32 cellular contexts compared by ENCODE assay signal in genomic region chr6:25450469-25451198, GRCh38.
DNase-seq lines count a peak whose midpoint lies in the region; ATAC-seq and TF ChIP-seq lines count a peak whose summit lies in the region.
"Had no signal": no experiment of that assay in that cellular context is flagged by ENCODE, and none has a peak within 500 bp of the region (broad histone marks: within the 10 kb centered on the region; RNA-seq: fewer than 3 reads in every experiment).

No MANE protein-coding gene starts in this region.

- no TSS peak for BruUV-seq in PC-9 (replicated peaks; lab: Mats Ljungman, UMichigan)

- no peak overlapping the region for H2AFZ ChIP-seq in PC-9
- H2AFZ ChIP-seq: GM23248 had no signal

- H3K27ac Mint-ChIP-seq in endothelial cell (ENCODE audit: unreplicated experiment) (peak overlapping the region; percentile 49), progenitor cell of endocrine pancreas (peak overlapping the region; percentile 60)
- H3K27ac Mint-ChIP-seq: activated CD4-positive, alpha-beta memory T cell treated with anti-CD3 and anti-CD28 coated beads for 36 hours; activated naive CD8-positive, alpha-beta T cell treated with anti-CD3 and anti-CD28 coated beads, Interleukin-2, amount 50 U/mL, for 24 hours; activated T-cell treated with anti-CD3 and anti-CD28 coated beads, Interleukin-2, amount 50 U/mL, for 72 hours; HFFc6; nephron progenitor cell; stimulated activated naive B cell treated with anti-CD40 and anti-IgM and Interleukin-4, amounts not matched to agents 10 μg/mL and 1 μg/mL and 100 μg/mL, for 72 hours had no signal

- peaks cover 1% of the 10 kb centered on the region for H3K27me3 Mint-ChIP-seq in endothelial cell (ENCODE audit: unreplicated experiment)
- no peaks in the 10 kb centered on the region for H3K27me3 Mint-ChIP-seq in progenitor cell of endocrine pancreas
- H3K27me3 Mint-ChIP-seq: activated CD4-positive, alpha-beta memory T cell treated with anti-CD3 and anti-CD28 coated beads for 36 hours; activated naive CD8-positive, alpha-beta T cell treated with anti-CD3 and anti-CD28 coated beads, Interleukin-2, amount 50 U/mL, for 24 hours; CD4-positive, CD25-positive, alpha-beta regulatory T cell; central memory CD8-positive, alpha-beta T cell; stimulated activated naive B cell treated with anti-CD40 and anti-IgM and Interleukin-4, amounts not matched to agents 10 μg/mL and 1 μg/mL and 100 μg/mL, for 72 hours had no signal

- no peak overlapping the region for H3K4me3 ChIP-seq in PC-9
- H3K4me3 ChIP-seq: GM23248, ovary had no signal

- H3K4me2 ChIP-seq in PC-9 = no peak overlapping the region
- H3K4me2 ChIP-seq: KMS-11, SK-N-SH had no signal

- H3K9me3 Mint-ChIP-seq in endothelial cell (ENCODE audit: unreplicated experiment) (no peaks in the 10 kb centered on the region), progenitor cell of endocrine pancreas (ENCODE audit: low read depth) (peaks cover 3% of the 10 kb centered on the region)
- H3K9me3 Mint-ChIP-seq: central memory CD8-positive, alpha-beta T cell; HFFc6 had no signal

- no peaks in the 10 kb centered on the region for H3K9me2 ChIP-seq in PC-9 (ENCODE audit: insufficient read depth)
- H3K9me2 ChIP-seq: SK-N-SH had no signal

- H3K36me3 Mint-ChIP-seq in endothelial cell (ENCODE audit: low read depth, unreplicated experiment) (peaks cover 15% of the 10 kb centered on the region), progenitor cell of endocrine pancreas (ENCODE audit: insufficient read depth) (peaks cover 27% of the 10 kb centered on the region)
- H3K36me3 Mint-ChIP-seq: CD4-positive, CD25-positive, alpha-beta regulatory T cell had no signal

- no peaks in the 10 kb centered on the region for H3F3A ChIP-seq in PC-9 (ENCODE audit: insufficient read depth, low read depth)

- peaks cover 33% of the 10 kb centered on the region for H3K4me1 Mint-ChIP-seq in endothelial cell (ENCODE audit: unreplicated experiment)
- peaks cover 9% of the 10 kb centered on the region for H3K4me1 Mint-ChIP-seq in progenitor cell of endocrine pancreas (ENCODE audit: low read depth)

- POLR2A ChIA-PET in PC-9 (lab: Charles Lee; ENCODE audit: unreplicated experiment) = no interaction called here

- no peaks in the 10 kb centered on the region for H3K36me3 ChIP-seq in PC-9 (ENCODE audit: low read depth)
- H3K36me3 ChIP-seq: heart left ventricle, ovary had no signal

- ATAC-seq in GM18502 (IDR thresholded peaks at IDR 0.05; ENCODE audit: poor library complexity, unreplicated experiment) = no peak
- ATAC-seq: activated CD4-positive, CD25-positive, alpha-beta regulatory T cell treated with anti-CD3 and anti-CD28 coated beads, Interleukin-2, amount 50 U/mL, for 24 hours; activated naive CD8-positive, alpha-beta T cell treated with anti-CD3 and anti-CD28 coated beads, Interleukin-2, amount 50 U/mL, for 24 hours; activated T-cell treated with anti-CD3 and anti-CD28 coated beads, Interleukin-2, amount 50 U/mL, for 72 hours; heart left ventricle; stimulated activated naive B cell treated with anti-CD40 and anti-IgM and Interleukin-4, amounts not matched to agents 10 μg/mL and 1 μg/mL and 100 μg/mL, for 72 hours had no signal

- no peaks in the 10 kb centered on the region for H3K4me1 ChIP-seq in PC-9 (replicated peaks; ENCODE audit: insufficient read depth)

- H4K20me1 ChIP-seq in PC-9 (ENCODE audit: insufficient read depth) = no peaks in the 10 kb centered on the region

- intact Hi-C loops in PC-9 (cut with micrococcal nuclease; ENCODE audit: unreplicated experiment) = no loop called here

- CTCF ChIA-PET in PC-9 (lab: Charles Lee) = no interaction called here

- no peaks in the 10 kb centered on the region for H3K27me3 ChIP-seq in PC-9 (ENCODE audit: insufficient read depth, low read depth)
- H3K27me3 ChIP-seq: heart left ventricle, ovary had no signal

- H3K4me3 Mint-ChIP-seq in endothelial cell (ENCODE audit: unreplicated experiment) (no peak overlapping the region), progenitor cell of endocrine pancreas (ENCODE audit: low read depth) (no peak overlapping the region)
- H3K4me3 Mint-ChIP-seq: activated CD4-positive, alpha-beta memory T cell treated with anti-CD3 and anti-CD28 coated beads for 36 hours; activated naive CD8-positive, alpha-beta T cell treated with anti-CD3 and anti-CD28 coated beads, Interleukin-2, amount 50 U/mL, for 24 hours; activated T-cell treated with anti-CD3 and anti-CD28 coated beads, Interleukin-2, amount 50 U/mL, for 72 hours; CD4-positive, CD25-positive, alpha-beta regulatory T cell; central memory CD8-positive, alpha-beta T cell; HFFc6; nephron progenitor cell; stimulated activated naive B cell treated with anti-CD40 and anti-IgM and Interleukin-4, amounts not matched to agents 10 μg/mL and 1 μg/mL and 100 μg/mL, for 72 hours had no signal

- TF ChIP-seq CTCF in PC-9 (conservative IDR thresholded peaks at IDR 0.05) = no peak
- no peak for TF ChIP-seq CTCF in endothelial cell (IDR thresholded peaks at IDR 0.05; ENCODE audit: unreplicated experiment)
- no peak for TF ChIP-seq CTCF in progenitor cell of endocrine pancreas (IDR thresholded peaks at IDR 0.05; ENCODE audit: unreplicated experiment)

- DNase-seq in NCI-H2171 treated with DMSO at 0.1 percent for 48 hours (lab: John Stamatoyannopoulos, UW) (peak; percentile 57), NCI-H2171 (lab: John Stamatoyannopoulos, UW) (no peak), PC-9 (no peak), endothelial cell (ENCODE audit: low spot score) (no peak), progenitor cell of endocrine pancreas (ENCODE audit: low spot score, unreplicated experiment) (no peak), midbrain (lab: John Stamatoyannopoulos, UW) (no peak)
- DNase-seq in activated CD4-positive, CD25-positive, alpha-beta regulatory T cell treated with anti-CD3 and anti-CD28 coated beads, Interleukin-2, amount 50 U/mL, for 72 hours = no peak
- DNase-seq: activated CD4-positive, alpha-beta memory T cell treated with anti-CD3 and anti-CD28 coated beads for 36 hours; activated naive CD8-positive, alpha-beta T cell treated with anti-CD3 and anti-CD28 coated beads, Interleukin-2, amount 50 U/mL, for 24 hours; activated T-cell treated with anti-CD3 and anti-CD28 coated beads, Interleukin-2, amount 50 U/mL, for 72 hours; CD4-positive, CD25-positive, alpha-beta regulatory T cell; dermis blood vessel endothelial cell; foreskin melanocyte; GF-D8; GM23248; heart left ventricle; HFFc6; kidney glomerular epithelial cell; MM.1S; NCI-H82; ovary; retina; small intestine; stimulated activated naive B cell treated with anti-CD40 and anti-IgM and Interleukin-4, amounts not matched to agents 10 μg/mL and 1 μg/mL and 100 μg/mL, for 72 hours; T-helper 2 cell; trophoblast cell had no signal

- H3K27ac ChIP-seq in PC-9 = 0 out of 2 replicates have a peak overlapping the region, but pooled peaks have one; percentile 11
- H3K27ac ChIP-seq: GM23248, KMS-11, ovary had no signal

- H3K9me3 ChIP-seq in PC-9 (ENCODE audit: insufficient read depth, low read depth) = no peaks in the 10 kb centered on the region
- H3K9me3 ChIP-seq: ovary, SK-N-SH had no signal

- H3K79me2 ChIP-seq in PC-9 (ENCODE audit: low read depth) = no peaks in the 10 kb centered on the region
